In genomic region chr9:109035684-109036423, GRCh38 we compare ENCODE assay signal across 11 cellular contexts. TPM values are rescaled to one million over a fixed set of nuclear protein-coding genes. Genes with fewer than 3 reads are reported as not detected.
DNase-seq lines count a peak whose midpoint lies in the region; ATAC-seq and TF ChIP-seq lines count a peak whose summit lies in the region.
"Had no signal": no experiment of that assay in that cellular context is flagged by ENCODE, and none has a peak within 500 bp of the region (broad histone marks: within the 10 kb centered on the region; RNA-seq: fewer than 3 reads in every experiment).

No MANE protein-coding gene starts in this region.

- H3K27ac ChIP-seq in VCaP: peak overlapping the region; percentile 38
- H3K27ac ChIP-seq in heart right ventricle: peak overlapping the region in 9 of 10 donors; percentile 22 to 72 (median 55)
- H3K27ac ChIP-seq in GM23338 (ENCODE audit: low read depth): no peak overlapping the region

- H3K36me3 ChIP-seq in heart right ventricle (peaks cover 0 to 71% (median 5%) of the 10 kb centered on the region in 9 donors), skeletal muscle satellite cell (ENCODE audit: insufficient read depth, low read length) (peaks cover 19% of the 10 kb centered on the region), GM23338 (ENCODE audit: insufficient read depth) (peaks cover 26% of the 10 kb centered on the region; the same call in 1 of the 2 replicates)

- H3K27me3 ChIP-seq in heart right ventricle (no peaks in the 10 kb centered on the region), skeletal muscle satellite cell (ENCODE audit: control insufficient read depth, insufficient read depth, low read length) (no peaks in the 10 kb centered on the region), GM23338 (ENCODE audit: insufficient read depth) (no peaks in the 10 kb centered on the region)
- H3K27me3 ChIP-seq: transverse colon had no signal

- H3K4me1 Mint-ChIP-seq in GM23338: no peaks in the 10 kb centered on the region

- H3K4me2 ChIP-seq in skeletal muscle satellite cell (ENCODE audit: low read length) (peak overlapping the region; percentile 27), GM23338 (no peak overlapping the region)

- peak; percentile 51 for DNase-seq in HFF-Myc (ENCODE audit: extremely low read depth, low read depth)
- DNase-seq in heart right ventricle: peak in 1 of 2 donors; percentile 30
- DNase-seq in NCI-H146 (lab: John Stamatoyannopoulos, UW): no peak
- no peak for DNase-seq in GM23338 (ENCODE audit: low spot score)
- DNase-seq in posterior vena cava (ENCODE audit: low spot score): no peak
- DNase-seq in activated effector memory CD4-positive, alpha-beta T cell treated with Interleukin-2 at 50 U/mL for 16 hours: no peak
- DNase-seq: NCI-H1048, posterior cingulate gyrus, transverse colon had no signal

- H3K9me3 ChIP-seq in heart right ventricle (no peaks in the 10 kb centered on the region), skeletal muscle satellite cell (replicated peaks; ENCODE audit: low read length) (no peaks in the 10 kb centered on the region)
- H3K9me3 ChIP-seq: transverse colon had no signal

- no peaks in the 10 kb centered on the region for H3F3A ChIP-seq in GM23338 (replicated peaks; ENCODE audit: low read depth)

- no peak overlapping the region for H2AFZ ChIP-seq in GM23338

- H4K20me1 ChIP-seq in GM23338 (replicated peaks; ENCODE audit: insufficient read depth): peaks cover 12% of the 10 kb centered on the region; the same call in 1 of the 2 replicates

- H3K27me3 Mint-ChIP-seq in GM23338 (ENCODE audit: insufficient read depth, low read depth, poor library complexity): no peaks in the 10 kb centered on the region

- intact Hi-C loops in heart right ventricle (cut with DNase I) (loop anchor here in 1 of 10 donors (10.0 kb wide), 1 partner anchor 91 kb away; no protein-coding TSS in a partner anchor), posterior vena cava (cut with DNase I) (no loop called here)

- no peak overlapping the region for H3K4me3 ChIP-seq in HFF-Myc (replicated peaks; ENCODE audit: low read depth, low read length)
- no peak overlapping the region for H3K4me3 ChIP-seq in heart right ventricle
- H3K4me3 ChIP-seq in skeletal muscle satellite cell (ENCODE audit: low read length): no peak overlapping the region
- no peak overlapping the region for H3K4me3 ChIP-seq in GM23338
- H3K4me3 ChIP-seq: transverse colon had no signal

- ATAC-seq in heart right ventricle: peak; percentile 33 to 81 (median 67)
- no peak for ATAC-seq in GM23338

- H3K36me3 Mint-ChIP-seq in GM23338 (ENCODE audit: low read depth): peaks cover 46% of the 10 kb centered on the region

- 47 to 63% methylated on average over 2 of the region's 2 CpGs for WGBS in heart right ventricle, 2 donors

- H3K9me3 Mint-ChIP-seq in GM23338: no peaks in the 10 kb centered on the region

- H3K79me2 ChIP-seq in GM23338 (replicated peaks; ENCODE audit: insufficient read depth): no peaks in the 10 kb centered on the region

- no peak overlapping the region for H3K27ac Mint-ChIP-seq in GM23338

- H3K9ac ChIP-seq in skeletal muscle satellite cell (ENCODE audit: low read depth, low read length): peak overlapping the region; percentile 40

- peaks cover 0 to 26% (median 17%) of the 10 kb centered on the region in 9 donors for H3K4me1 ChIP-seq in heart right ventricle
- peaks cover 37% of the 10 kb centered on the region for H3K4me1 ChIP-seq in skeletal muscle satellite cell (ENCODE audit: control insufficient read depth, insufficient read depth, low read length)
- H3K4me1 ChIP-seq in GM23338 (ENCODE audit: insufficient read depth): no peaks in the 10 kb centered on the region

- no peak for TF ChIP-seq CTCF in HFF-Myc (IDR thresholded peaks at IDR 0.05; ENCODE audit: low read depth, low read length, missing control alignments)
- no peak for TF ChIP-seq CTCF in VCaP (conservative IDR thresholded peaks at IDR 0.05)
- TF ChIP-seq CTCF in heart right ventricle (IDR thresholded peaks at IDR 0.05): no peak
- no peak for TF ChIP-seq CTCF in GM23338 (conservative IDR thresholded peaks at IDR 0.05; ENCODE audit: low read depth in 2 of 2)

- no peak overlapping the region for H3K4me3 Mint-ChIP-seq in GM23338

- no peaks in the 10 kb centered on the region for H3K9me2 ChIP-seq in GM23338 (ENCODE audit: insufficient read depth)

TF ChIP-seq in GM23338, 12 proteins besides CTCF, POLR2A, EP300 and RAD21:
- TF ChIP-seq EZH2 (IDR thresholded peaks at IDR 0.05; ENCODE audit: low read depth, unreplicated experiment): no peak
- TF ChIP-seq, protein P1, sequence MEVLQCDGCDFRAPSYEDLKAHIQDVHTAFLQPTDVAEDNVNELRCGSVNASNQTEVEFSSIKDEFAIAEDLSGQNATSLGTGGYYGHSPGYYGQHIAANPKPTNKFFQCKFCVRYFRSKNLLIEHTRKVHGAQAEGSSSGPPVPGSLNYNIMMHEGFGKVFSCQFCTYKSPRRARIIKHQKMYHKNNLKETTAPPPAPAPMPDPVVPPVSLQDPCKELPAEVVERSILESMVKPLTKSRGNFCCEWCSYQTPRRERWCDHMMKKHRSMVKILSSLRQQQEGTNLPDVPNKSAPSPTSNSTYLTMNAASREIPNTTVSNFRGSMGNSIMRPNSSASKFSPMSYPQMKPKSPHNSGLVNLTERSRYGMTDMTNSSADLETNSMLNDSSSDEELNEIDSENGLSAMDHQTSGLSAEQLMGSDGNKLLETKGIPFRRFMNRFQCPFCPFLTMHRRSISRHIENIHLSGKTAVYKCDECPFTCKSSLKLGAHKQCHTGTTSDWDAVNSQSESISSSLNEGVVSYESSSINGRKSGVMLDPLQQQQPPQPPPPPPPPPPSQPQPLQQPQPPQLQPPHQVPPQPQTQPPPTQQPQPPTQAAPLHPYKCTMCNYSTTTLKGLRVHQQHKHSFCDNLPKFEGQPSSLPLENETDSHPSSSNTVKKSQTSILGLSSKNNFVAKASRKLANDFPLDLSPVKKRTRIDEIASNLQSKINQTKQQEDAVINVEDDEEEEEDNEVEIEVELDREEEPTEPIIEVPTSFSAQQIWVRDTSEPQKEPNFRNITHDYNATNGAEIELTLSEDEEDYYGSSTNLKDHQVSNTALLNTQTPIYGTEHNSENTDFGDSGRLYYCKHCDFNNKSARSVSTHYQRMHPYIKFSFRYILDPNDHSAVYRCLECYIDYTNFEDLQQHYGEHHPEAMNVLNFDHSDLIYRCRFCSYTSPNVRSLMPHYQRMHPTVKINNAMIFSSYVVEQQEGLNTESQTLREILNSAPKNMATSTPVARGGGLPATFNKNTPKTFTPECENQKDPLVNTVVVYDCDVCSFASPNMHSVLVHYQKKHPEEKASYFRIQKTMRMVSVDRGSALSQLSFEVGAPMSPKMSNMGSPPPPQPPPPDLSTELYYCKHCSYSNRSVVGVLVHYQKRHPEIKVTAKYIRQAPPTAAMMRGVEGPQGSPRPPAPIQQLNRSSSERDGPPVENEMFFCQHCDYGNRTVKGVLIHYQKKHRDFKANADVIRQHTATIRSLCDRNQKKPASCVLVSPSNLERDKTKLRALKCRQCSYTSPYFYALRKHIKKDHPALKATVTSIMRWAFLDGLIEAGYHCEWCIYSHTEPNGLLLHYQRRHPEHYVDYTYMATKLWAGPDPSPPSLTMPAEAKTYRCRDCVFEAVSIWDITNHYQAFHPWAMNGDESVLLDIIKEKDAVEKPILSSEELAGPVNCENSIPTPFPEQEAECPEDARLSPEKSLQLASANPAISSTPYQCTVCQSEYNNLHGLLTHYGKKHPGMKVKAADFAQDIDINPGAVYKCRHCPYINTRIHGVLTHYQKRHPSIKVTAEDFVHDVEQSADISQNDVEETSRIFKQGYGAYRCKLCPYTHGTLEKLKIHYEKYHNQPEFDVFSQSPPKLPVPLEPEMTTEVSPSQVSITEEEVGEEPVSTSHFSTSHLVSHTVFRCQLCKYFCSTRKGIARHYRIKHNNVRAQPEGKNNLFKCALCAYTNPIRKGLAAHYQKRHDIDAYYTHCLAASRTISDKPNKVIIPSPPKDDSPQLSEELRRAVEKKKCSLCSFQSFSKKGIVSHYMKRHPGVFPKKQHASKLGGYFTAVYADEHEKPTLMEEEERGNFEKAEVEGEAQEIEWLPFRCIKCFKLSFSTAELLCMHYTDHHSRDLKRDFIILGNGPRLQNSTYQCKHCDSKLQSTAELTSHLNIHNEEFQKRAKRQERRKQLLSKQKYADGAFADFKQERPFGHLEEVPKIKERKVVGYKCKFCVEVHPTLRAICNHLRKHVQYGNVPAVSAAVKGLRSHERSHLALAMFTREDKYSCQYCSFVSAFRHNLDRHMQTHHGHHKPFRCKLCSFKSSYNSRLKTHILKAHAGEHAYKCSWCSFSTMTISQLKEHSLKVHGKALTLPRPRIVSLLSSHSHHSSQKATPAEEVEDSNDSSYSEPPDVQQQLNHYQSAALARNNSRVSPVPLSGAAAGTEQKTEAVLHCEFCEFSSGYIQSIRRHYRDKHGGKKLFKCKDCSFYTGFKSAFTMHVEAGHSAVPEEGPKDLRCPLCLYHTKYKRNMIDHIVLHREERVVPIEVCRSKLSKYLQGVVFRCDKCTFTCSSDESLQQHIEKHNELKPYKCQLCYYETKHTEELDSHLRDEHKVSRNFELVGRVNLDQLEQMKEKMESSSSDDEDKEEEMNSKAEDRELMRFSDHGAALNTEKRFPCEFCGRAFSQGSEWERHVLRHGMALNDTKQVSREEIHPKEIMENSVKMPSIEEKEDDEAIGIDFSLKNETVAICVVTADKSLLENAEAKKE (CRISPR knock-in tag; IDR thresholded peaks at IDR 0.05): no peak
- no peak for TF ChIP-seq STAT1 (IDR thresholded peaks at IDR 0.05; ENCODE audit: unreplicated experiment)
- TF ChIP-seq EZH2phosphoT487 (IDR thresholded peaks at IDR 0.05; ENCODE audit: unreplicated experiment): no peak
- TF ChIP-seq NANOG (IDR thresholded peaks at IDR 0.05; ENCODE audit: borderline replicate concordance): no peak
- no peak for TF ChIP-seq JUNB (IDR thresholded peaks at IDR 0.05; ENCODE audit: unreplicated experiment)
- TF ChIP-seq ZNF114 (CRISPR knock-in tag; IDR thresholded peaks at IDR 0.05): no peak
- no peak for TF ChIP-seq ZNF331 (CRISPR knock-in tag; IDR thresholded peaks at IDR 0.05; ENCODE audit: low read depth)
- no peak for TF ChIP-seq CREB1 (CRISPR knock-in tag; IDR thresholded peaks at IDR 0.05; ENCODE audit: low read depth)

RNA-seq across cellular contexts. Expression of gene CTNNAL1, which starts 22.6 kb away (rescaled TPM):
- total RNA-seq in heart right ventricle: 10 to 100 TPM; 48.5 to 75.4 (median 63.2) TPM
- 100 to 1,000 TPM in 1 of 2 donors, 10 to 100 TPM in 1; 42.7 to 115 TPM for polyA plus RNA-seq in heart right ventricle
- total RNA-seq in skeletal muscle satellite cell (2012; rRNA removed): 86.5 and 104 TPM in 2 replicates
- 63.0 and 94.3 TPM in 2 replicates for total RNA-seq in GM23338 (2014; rRNA removed; shearing (Covaris generic))
- polyA plus RNA-seq in GM23338 (2016; fragmentation: Nextera tagmentation; extraction: Ambion mirVana): 206 and 211 TPM in 2 replicates
- total RNA-seq in posterior vena cava: 10 to 100 TPM; 36.6 to 67.8 TPM
